Comparison of ENCODE assay signal across 17 cellular contexts in the genomic region with DNA sequence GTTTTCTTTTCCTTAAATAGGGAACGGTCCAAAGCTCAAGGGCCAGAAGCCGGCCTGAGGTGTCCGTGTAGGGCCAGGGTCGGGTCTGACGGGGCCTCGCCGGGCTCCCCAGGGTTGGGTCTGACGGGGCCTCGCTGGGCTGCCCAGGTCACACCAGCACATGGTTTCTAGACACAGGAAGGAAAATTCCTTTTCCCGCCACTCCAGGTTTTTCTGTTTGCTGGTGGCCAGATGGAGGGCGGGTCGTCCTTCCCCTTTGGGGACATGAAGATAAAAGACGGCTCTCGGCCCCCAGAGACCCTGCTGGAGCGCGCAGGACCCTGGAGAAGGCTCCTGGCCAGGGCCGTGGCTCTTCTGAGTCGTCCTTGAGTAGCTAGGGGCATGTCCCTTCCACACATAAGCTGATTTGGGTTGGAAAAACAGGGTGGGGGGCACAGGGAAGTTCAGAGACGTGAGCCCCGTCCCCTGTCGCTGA. TPM values are rescaled to one million over a fixed set of nuclear protein-coding genes. Genes with fewer than 3 reads are reported as not detected.
DNase-seq lines count a peak whose midpoint lies in the region; ATAC-seq and TF ChIP-seq lines count a peak whose summit lies in the region.
"Had no signal": no experiment of that assay in that cellular context is flagged by ENCODE, and none has a peak within 500 bp of the region (broad histone marks: within the 10 kb centered on the region; RNA-seq: fewer than 3 reads in every experiment).

No MANE protein-coding gene starts in this region.

- no peak for TF ChIP-seq POLR2A in heart left ventricle (IDR thresholded peaks at IDR 0.05)

- H3K9me3 ChIP-seq in heart left ventricle (no peaks in the 10 kb centered on the region), osteoblast (ENCODE audit: low read depth, low read length) (no peaks in the 10 kb centered on the region)
- H3K9me3 ChIP-seq: BE2C, HAP-1 had no signal

- DNase-seq in cardiac septum (ENCODE audit: low spot score), result peak; percentile 46
- no peak for DNase-seq in heart left ventricle
- peak; percentile 44 for DNase-seq in islet precursor cell
- DNase-seq in osteoblast (ENCODE audit: insufficient read length, low spot score, missing footprints), result peak; percentile 73
- no peak for DNase-seq in occipital lobe (lab: John Stamatoyannopoulos, UW)
- no peak for DNase-seq in kidney glomerular epithelial cell (lab: John Stamatoyannopoulos, UW)
- DNase-seq: ACHN; BE2C; C1 segment of cervical spinal cord; CD4-positive, CD25-positive, alpha-beta regulatory T cell; CD8-positive, alpha-beta memory T cell; COR-L47; GM23248 had no signal

- H3K4me1 ChIP-seq in heart left ventricle (no peaks in the 10 kb centered on the region), osteoblast (ENCODE audit: insufficient read depth, low read length) (no peaks in the 10 kb centered on the region)
- H3K4me1 ChIP-seq: BE2C, HAP-1 had no signal

- 87 to 91% (median 89%) methylated on average over 21 of the region's 21 CpGs for WGBS in heart left ventricle, 4 donors

- no peaks in the 10 kb centered on the region for H4K20me1 ChIP-seq in osteoblast (ENCODE audit: insufficient read depth, low read length)

- TF ChIP-seq CTCF in heart left ventricle (IDR thresholded peaks at IDR 0.05), result no peak
- TF ChIP-seq CTCF in osteoblast (IDR thresholded peaks at IDR 0.05; ENCODE audit: extremely low read depth, low read depth, low read length), result no peak

- intact Hi-C loops in cardiac septum (cut with DNase I) (no loop called here), heart left ventricle (cut with DNase I) (no loop called here)

- H3K4me2 ChIP-seq in osteoblast (ENCODE audit: insufficient read depth, low read length), result no peak overlapping the region

- ATAC-seq in heart left ventricle (no peak), HG02840 (IDR thresholded peaks at IDR 0.05; ENCODE audit: low FRiP score, unreplicated experiment) (no peak)

- H2AFZ ChIP-seq in osteoblast (ENCODE audit: low read length), result no peak overlapping the region
- H2AFZ ChIP-seq: GM23248 had no signal

- H3K4me3 ChIP-seq in heart left ventricle, result no peak overlapping the region
- no peak overlapping the region for H3K4me3 ChIP-seq in osteoblast (ENCODE audit: insufficient read depth, low read length)
- H3K4me3 ChIP-seq: GM23248, HAP-1 had no signal

- H3K27me3 ChIP-seq in heart left ventricle (no peaks in the 10 kb centered on the region), osteoblast (ENCODE audit: insufficient read depth, low read length) (no peaks in the 10 kb centered on the region)
- H3K27me3 ChIP-seq: BE2C had no signal

- no peak overlapping the region for H3K27ac ChIP-seq in heart left ventricle
- no peak overlapping the region for H3K27ac ChIP-seq in osteoblast (ENCODE audit: low read depth, low read length)
- H3K27ac ChIP-seq: GM23248, HL-60 had no signal

- H3K79me2 ChIP-seq in osteoblast (ENCODE audit: insufficient read depth, low read length), result no peaks in the 10 kb centered on the region

- H3K36me3 ChIP-seq in heart left ventricle (peaks cover 3 to 91% (median 80%) of the 10 kb centered on the region in 9 donors), osteoblast (ENCODE audit: insufficient read depth, low read length) (peaks cover 41% of the 10 kb centered on the region)

RNA-seq across cellular contexts. Expression of gene PIGG, which starts 35.1 kb away (rescaled TPM):
- 22.4 TPM for total RNA-seq in cardiac septum
- 10 to 100 TPM; 11.2 to 26.9 (median 14.9) TPM for total RNA-seq in heart left ventricle
- polyA plus RNA-seq in heart left ventricle, result 10 to 100 TPM; 14.0 to 19.4 TPM
- total RNA-seq in osteoblast, result 47.4 and 50.3 TPM in 2 replicates
- 32.0 TPM for total RNA-seq in occipital lobe

RNA-seq across cellular contexts. Expression of gene ZNF721, which starts 35.2 kb away (rescaled TPM):
- 14.9 TPM for total RNA-seq in cardiac septum
- total RNA-seq in heart left ventricle, result 10 to 100 TPM in 7 of 9 donors, 1 to 10 TPM in 2; 5.5 to 20.3 (median 12.5) TPM
- polyA plus RNA-seq in heart left ventricle, result 1 to 10 TPM; 8.0 to 8.2 TPM
- total RNA-seq in osteoblast, result 12.1 and 17.4 TPM in 2 replicates
- 56.5 TPM for total RNA-seq in occipital lobe

RNA-seq across cellular contexts. Expression of gene TMEM271, which starts 42.0 kb away (rescaled TPM):
- not detected for total RNA-seq in cardiac septum
- not detected for total RNA-seq in heart left ventricle
- not detected for polyA plus RNA-seq in heart left ventricle
- not detected in 2 replicates for total RNA-seq in osteoblast
- 23.6 TPM for total RNA-seq in occipital lobe
- total RNA-seq: CD4-positive, CD25-positive, alpha-beta regulatory T cell; CD8-positive, alpha-beta memory T cell; GM23248; HT1080 had no signal
- polyA plus RNA-seq: CD4-positive, CD25-positive, alpha-beta regulatory T cell; CD8-positive, alpha-beta memory T cell; GM23248 had no signal

Comparison
In these comparisons a context has a peak if more than half of its experiments do, and no peak if none do; other contexts are left out.
1. DNase-seq: peak in cardiac septum (single experiment), islet precursor cell (single experiment) and osteoblast (single experiment); none in heart left ventricle (0 of 5), occipital lobe (single experiment) and kidney glomerular epithelial cell (single experiment).
2. RNA of gene TMEM271, which starts 42.0 kb away (total RNA-seq): 23.6 TPM in occipital lobe (single experiment); not detected in cardiac septum (single experiment), not detected in heart left ventricle and not detected in osteoblast; every median in the first group is over 10 times any median in the second.